Comparison of ENCODE assay signal across 30 cellular contexts in genomic region chr5:143934821-143935220, GRCh38.
"Had no signal": no experiment of that assay in that cellular context is flagged by ENCODE, and none has a peak within 500 bp of the region (broad histone marks: within the 10 kb centered on the region; RNA-seq: fewer than 3 reads in every experiment).

No MANE protein-coding gene starts in this region.

- H3K27ac ChIP-seq: adrenal gland, ascending aorta, body of pancreas, brain microvascular endothelial cell, breast epithelium, cardiac muscle cell had no signal

- H3K9me3 ChIP-seq: adrenal gland, ascending aorta had no signal

- H3K4me3 ChIP-seq: adrenal gland, ascending aorta, body of pancreas, breast epithelium, cardiac muscle cell had no signal

- H3K36me3 ChIP-seq: adrenal gland, ascending aorta, brain microvascular endothelial cell, breast epithelium, cardiac muscle cell had no signal

- H3K27me3 ChIP-seq: adrenal gland, ascending aorta, body of pancreas, brain microvascular endothelial cell, breast epithelium, cardiac muscle cell had no signal

- H3K4me1 ChIP-seq: adrenal gland, ascending aorta, body of pancreas, breast epithelium had no signal

- DNase-seq: activated effector memory CD4-positive, alpha-beta T cell treated with anti-CD3 and anti-CD28 coated beads, Interleukin-2, amount 50 U/mL, for 16 hours; activated effector memory CD4-positive, alpha-beta T cell treated with Interleukin-2 at 50 U/mL for 16 hours; activated gamma-delta T cell; activated gamma-delta T cell treated with Interleukin-2 at 50 U/mL for 16 hours; activated naive CD4-positive, alpha-beta T cell; activated naive CD4-positive, alpha-beta T cell treated with anti-CD3 and anti-CD28 coated beads for 36 hours; activated naive CD4-positive, alpha-beta T cell treated with anti-CD3 and anti-CD28 coated beads, Interleukin-2, amount 10 ng/mL, durations not matched to agents 7 days and 5 days; activated naive CD4-positive, alpha-beta T cell treated with anti-CD3 and anti-CD28 coated beads, Interleukin-2, amount 50 U/mL, for 16 hours; activated naive CD4-positive, alpha-beta T cell treated with Interleukin-2 at 50 U/mL for 16 hours; activated naive CD8-positive, alpha-beta T cell treated with anti-CD3 and anti-CD28 coated beads for 36 hours; activated naive CD8-positive, alpha-beta T cell treated with anti-CD3 and anti-CD28 coated beads, Interleukin-2, amount 10 ng/mL, durations not matched to agents 7 days and 5 days; activated naive CD8-positive, alpha-beta T cell treated with anti-CD3 and anti-CD28 coated beads, Interleukin-2, amount 50 U/mL, for 24 hours; activated T-cell treated with anti-CD3 and anti-CD28 coated beads, Interleukin-2, amount 50 U/mL, for 1 hour; activated T-cell treated with anti-CD3 and anti-CD28 coated beads, Interleukin-2, amount 50 U/mL, for 24 hours; activated T-cell treated with anti-CD3 and anti-CD28 coated beads, Interleukin-2, amount 50 U/mL, for 4 hours; activated T-cell treated with anti-CD3 and anti-CD28 coated beads, Interleukin-2, amount 50 U/mL, for 48 hours; activated T-cell treated with anti-CD3 and anti-CD28 coated beads, Interleukin-2, amount 50 U/mL, for 72 hours; adrenal gland; amniotic stem cell; amygdala; anterior cingulate cortex; aorta; body of pancreas; brain microvascular endothelial cell; caudate nucleus; central memory CD4-positive, alpha-beta T cell; cerebellar nuclear complex had no signal
